Comparison of ENCODE assay signal across 8 cellular contexts in the genomic region with DNA sequence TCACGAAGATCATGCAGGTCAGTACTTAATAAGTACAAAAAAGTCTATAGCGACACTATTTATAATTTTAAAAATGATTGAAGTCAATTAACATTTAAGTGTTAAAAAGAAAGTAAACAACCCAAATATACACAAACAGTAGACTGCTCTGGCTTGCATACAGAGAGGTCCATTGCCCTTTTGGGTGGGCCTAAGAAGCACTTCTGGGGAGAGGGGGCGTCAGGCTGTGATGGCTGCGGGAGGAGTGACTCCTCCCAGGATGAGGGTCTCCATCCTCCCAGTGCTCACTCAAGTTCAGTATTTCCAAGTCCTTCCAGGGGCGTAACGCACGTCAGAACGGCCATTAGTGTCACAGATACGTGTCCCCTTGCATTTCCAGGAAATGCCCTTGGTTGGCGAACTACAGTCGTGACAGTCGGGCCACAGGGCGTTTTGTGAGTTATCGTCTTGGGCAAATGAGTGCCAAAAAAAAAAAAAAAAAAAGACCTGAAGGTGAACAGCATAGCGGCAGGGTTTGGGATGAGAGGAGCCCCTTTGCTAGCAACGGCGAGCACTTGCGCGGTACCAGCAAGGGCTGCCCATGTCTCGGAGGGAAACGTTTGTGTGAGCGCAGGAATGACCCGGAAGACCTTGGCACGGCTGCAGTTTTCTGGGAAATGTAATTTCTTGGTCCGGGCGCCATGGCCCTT. TPM values are rescaled to one million over a fixed set of nuclear protein-coding genes. Genes with fewer than 3 reads are reported as not detected.
A peak's percentile ranks its signal among the peaks of the same experiment; 100 is the strongest.
DNase-seq lines count a peak whose midpoint lies in the region; ATAC-seq, FAIRE-seq and TF ChIP-seq lines count a peak whose summit lies in the region.

Gene SCGB2B2, minus strand, starts transcription at position 463 of the 689 bp plus-strand sequence. CDS start 82,596 bp downstream, outside the sequence.

- POLR2A ChIA-PET in CD4-positive, alpha-beta memory T cell (lab: Charles Lee; ENCODE audit: partially characterized antibody): interaction anchor here (0.6 to 3.3 kb wide), 18 partner anchors 10 to 337 kb away, joined by 3 to 26 read pairs (median 4); partner anchors contain the start of genes UBA2, ZNF181 and ZNF792
- POLR2A ChIA-PET in activated CD4-positive, alpha-beta memory T cell treated with anti-CD3 and anti-CD28 coated beads, Interleukin-2, amount 10 ng/mL, durations not matched to agents 7 days and 5 days (lab: Charles Lee): interaction anchor here (0.9 to 3.4 kb wide), 13 partner anchors 9 to 971 kb away, joined by 3 to 21 read pairs (median 4); partner anchors contain the start of genes COX6B1, LSM14A, UBA2 and ZNF181

- peaks cover 36 to 53% of the 10 kb centered on the region in 2 donors for H3K36me3 Mint-ChIP-seq in CD4-positive, alpha-beta memory T cell
- H3K36me3 Mint-ChIP-seq in activated CD4-positive, alpha-beta memory T cell treated with anti-CD3 and anti-CD28 coated beads, Interleukin-2, amount 10 ng/mL, durations not matched to agents 7 days and 5 days (ENCODE audit: low read depth): peaks cover 48% of the 10 kb centered on the region
- peaks cover 35% of the 10 kb centered on the region for H3K36me3 Mint-ChIP-seq in natural killer cell

- CTCF ChIA-PET in CD4-positive, alpha-beta memory T cell (lab: Charles Lee; ENCODE audit: partially characterized antibody): interaction anchor here (1.5 to 1.7 kb wide), 4 partner anchors 14 to 57 kb away, joined by 4 to 9 read pairs (median 7); partner anchors contain the start of gene ZNF181
- CTCF ChIA-PET in activated CD4-positive, alpha-beta memory T cell treated with anti-CD3 and anti-CD28 coated beads, Interleukin-2, amount 10 ng/mL, durations not matched to agents 7 days and 5 days (lab: Charles Lee): interaction anchor here (0.8 to 2.7 kb wide), 10 partner anchors 15 to 407 kb away, joined by 3 to 16 read pairs (median 3); partner anchors contain the start of genes ZNF181 and ZNF30

- H3K27ac Mint-ChIP-seq in CD4-positive, alpha-beta memory T cell: peak within 1 kb of the TSS; percentile 97 to 100 (median 99)
- H3K27ac Mint-ChIP-seq in activated CD4-positive, alpha-beta memory T cell treated with anti-CD3 and anti-CD28 coated beads, Interleukin-2, amount 10 ng/mL, durations not matched to agents 7 days and 5 days: peak within 1 kb of the TSS; percentile 96
- H3K27ac Mint-ChIP-seq in natural killer cell: peak within 1 kb of the TSS; percentile 98 to 99

- peaks cover 0 to under 1% of the 10 kb centered on the region in 2 donors for H3K9me3 ChIP-seq in CD4-positive, alpha-beta memory T cell (ENCODE audit: control insufficient read depth in 1 of 2, low read length in 2 of 2)
- peaks cover 0 to 27% (median 10%) of the 10 kb centered on the region in 3 donors for H3K9me3 ChIP-seq in esophagus squamous epithelium

- TF ChIP-seq CTCF in esophagus squamous epithelium (IDR thresholded peaks at IDR 0.05) (peak in 1 of 6 experiments; percentile 12), natural killer cell (IDR thresholded peaks at IDR 0.05) (no peak)

- no peak for TF ChIP-seq POLR2A in esophagus squamous epithelium (IDR thresholded peaks at IDR 0.05)

- H3K9me3 Mint-ChIP-seq in CD4-positive, alpha-beta memory T cell: peaks cover 3 to 30% (median 23%) of the 10 kb centered on the region in 8 donors
- peaks cover 27% of the 10 kb centered on the region for H3K9me3 Mint-ChIP-seq in activated CD4-positive, alpha-beta memory T cell treated with anti-CD3 and anti-CD28 coated beads, Interleukin-2, amount 10 ng/mL, durations not matched to agents 7 days and 5 days
- peaks cover 0 to 5% of the 10 kb centered on the region in 2 donors for H3K9me3 Mint-ChIP-seq in natural killer cell

- peak; percentile 71 for ATAC-seq in GM19324 (IDR thresholded peaks at IDR 0.05; ENCODE audit: low FRiP score, unreplicated experiment)
- peak; percentile 35 for ATAC-seq in HG03378 (IDR thresholded peaks at IDR 0.05; ENCODE audit: unreplicated experiment)
- peak; percentile 66 to 81 (median 68) for ATAC-seq in natural killer cell

- peaks cover 4% of the 10 kb centered on the region for H3K36me3 ChIP-seq in CD4-positive, alpha-beta memory T cell (ENCODE audit: insufficient read depth, low read length)
- H3K36me3 ChIP-seq in esophagus squamous epithelium: peaks cover 0 to 35% (median 7%) of the 10 kb centered on the region in 3 donors

- FAIRE-seq in urothelium cell line (lab: Jason Lieb, UNC): no peak

- DNase-seq in CD4-positive, alpha-beta memory T cell: peak in 1 of 5 donors; percentile 85
- DNase-seq in NCI-H460 (ENCODE audit: extremely low read depth, low read depth): peak; percentile 37
- no peak for DNase-seq in activated CD4-positive, alpha-beta memory T cell treated with anti-CD3 and anti-CD28 coated beads, Interleukin-2, amount 10 ng/mL, durations not matched to agents 7 days and 5 days
- no peak for DNase-seq in esophagus squamous epithelium (lab: John Stamatoyannopoulos, UW)
- no peak for DNase-seq in natural killer cell
- peak; percentile 80 for DNase-seq in urothelium cell line (ENCODE audit: low spot score)

- H3K27me3 ChIP-seq in CD4-positive, alpha-beta memory T cell (ENCODE audit: insufficient read depth, low read length): no peaks in the 10 kb centered on the region
- no peaks in the 10 kb centered on the region for H3K27me3 ChIP-seq in esophagus squamous epithelium

- H3K27ac ChIP-seq in CD4-positive, alpha-beta memory T cell (ENCODE audit: low read depth, low read length): peak within 1 kb of the TSS; percentile 89
- peak within 1 kb of the TSS; percentile 91 to 98 (median 96) for H3K27ac ChIP-seq in esophagus squamous epithelium

- peaks cover 18 to 41% (median 23%) of the 10 kb centered on the region in 4 donors for H3K4me1 Mint-ChIP-seq in CD4-positive, alpha-beta memory T cell
- peaks cover 30% of the 10 kb centered on the region for H3K4me1 Mint-ChIP-seq in activated CD4-positive, alpha-beta memory T cell treated with anti-CD3 and anti-CD28 coated beads, Interleukin-2, amount 10 ng/mL, durations not matched to agents 7 days and 5 days
- peaks cover 29% of the 10 kb centered on the region in 2 donors for H3K4me1 Mint-ChIP-seq in natural killer cell

- peak within 1 kb of the TSS; percentile 95 to 100 (median 99) for H3K4me3 Mint-ChIP-seq in CD4-positive, alpha-beta memory T cell
- H3K4me3 Mint-ChIP-seq in activated CD4-positive, alpha-beta memory T cell treated with anti-CD3 and anti-CD28 coated beads, Interleukin-2, amount 10 ng/mL, durations not matched to agents 7 days and 5 days: peak within 1 kb of the TSS; percentile 79
- H3K4me3 Mint-ChIP-seq in natural killer cell: peak within 1 kb of the TSS; percentile 98

- peak within 1 kb of the TSS; percentile 73 to 94 for H3K4me3 ChIP-seq in CD4-positive, alpha-beta memory T cell (ENCODE audit: low read length in 2 of 2)
- peak within 1 kb of the TSS; percentile 61 to 90 (median 77) for H3K4me3 ChIP-seq in esophagus squamous epithelium

- H3K27me3 Mint-ChIP-seq in CD4-positive, alpha-beta memory T cell: peaks cover 1 to 6% of the 10 kb centered on the region in 2 donors
- H3K27me3 Mint-ChIP-seq in activated CD4-positive, alpha-beta memory T cell treated with anti-CD3 and anti-CD28 coated beads, Interleukin-2, amount 10 ng/mL, durations not matched to agents 7 days and 5 days: peaks cover 1% of the 10 kb centered on the region
- peaks cover 11 to 26% of the 10 kb centered on the region in 2 donors for H3K27me3 Mint-ChIP-seq in natural killer cell (ENCODE audit: low read depth in 2 of 2)

- peaks cover 21% of the 10 kb centered on the region for H3K4me1 ChIP-seq in CD4-positive, alpha-beta memory T cell (ENCODE audit: insufficient read depth, low read length)
- peaks cover 0 to 27% (median 12%) of the 10 kb centered on the region in 3 donors for H3K4me1 ChIP-seq in esophagus squamous epithelium

- intact Hi-C loops in CD4-positive, alpha-beta memory T cell (cut with micrococcal nuclease): loop anchor here (1.0 to 5.0 kb wide), 5 partner anchors 14 to 1070 kb away; partner anchors contain the start of genes LIN37, LSM14A, PSENEN and U2AF1L4
- intact Hi-C loops in esophagus squamous epithelium (cut with DNase I): no loop called here
- intact Hi-C loops in natural killer cell (cut with micrococcal nuclease): loop anchor here (1.0 to 2.0 kb wide), 2 partner anchors 56 to 96 kb away; partner anchors contain the start of gene ZNF599

- 4 to 8% methylated on average over 23 of the region's 26 CpGs for WGBS in esophagus squamous epithelium, 2 donors

RNA-seq across cellular contexts. Expression of gene SCGB2B2, which starts in this region (rescaled TPM):
- under 1 TPM; 0.73 to 0.75 TPM for total RNA-seq in CD4-positive, alpha-beta memory T cell
- not detected for polyA plus RNA-seq in CD4-positive, alpha-beta memory T cell
- total RNA-seq in NCI-H460 (2014; rRNA removed; shearing (Covaris generic)): 0.05 TPM in 1 of 2 replicates, not detected in the other
- not detected in 2 replicates for polyA plus RNA-seq in NCI-H460 (2014; cell fraction: nucleus; rRNA removed)
- total RNA-seq in activated CD4-positive, alpha-beta memory T cell treated with anti-CD3 and anti-CD28 coated beads, Interleukin-2, amount 10 ng/mL, durations not matched to agents 7 days and 5 days: under 1 TPM; 0.40 to 0.58 TPM
- under 1 TPM in 2 of 4 donors, not detected in 2; 0.48 to 0.57 TPM for total RNA-seq in esophagus squamous epithelium
- 1 to 10 TPM in 2 of 3 donors, under 1 TPM in 1; 0.52 to 1.3 (median 1.1) TPM for total RNA-seq in natural killer cell

Comparison
In these comparisons a context has a peak if more than half of its experiments do, and no peak if none do; other contexts are left out.
1. Peak in DNase-seq in NCI-H460; RNA of the gene not detected or under 1 TPM.